ENCODE assay signal across 2 cellular contexts in the genomic region with DNA sequence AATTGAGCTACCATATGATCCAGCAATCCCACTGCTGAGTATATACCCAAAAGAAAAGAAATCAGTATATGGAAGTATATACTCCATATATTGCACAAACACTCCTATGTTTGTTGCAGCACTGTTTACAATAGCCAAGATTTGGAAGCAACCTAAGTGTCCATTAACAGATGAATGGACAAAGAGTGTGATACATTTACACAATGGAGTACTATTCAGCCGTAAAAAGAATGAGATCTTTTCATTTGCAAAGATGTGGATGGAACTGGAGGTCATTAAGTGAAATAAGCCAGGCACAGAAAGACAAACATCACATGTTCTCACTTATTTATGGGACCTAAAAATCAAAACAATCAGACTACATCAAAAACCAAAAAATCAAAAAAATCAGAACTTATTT.
DNase-seq lines count a peak whose midpoint lies in the region.
"Not testable (repeated sequence)": the region's sequence is repeated elsewhere in the genome, so short reads cannot be mapped to it uniquely, and the experiment has no call there.

No MANE protein-coding gene starts in this region.

- DNase-seq in SK-MEL-5 (ENCODE audit: low read depth, low spot score): peak; percentile 86
- peak; percentile 84 for DNase-seq in foreskin melanocyte

- in situ Hi-C loops in SK-MEL-5 (cut with HindIII; ENCODE audit: low pct_unique_long_range_greater_than_20kb, low sequenced_read_pairs): not testable (repeated sequence)
